ENCODE assay signal across 1 cellular context in genomic region chr7:29588900-29589696, GRCh38.
TF ChIP-seq lines count a peak whose summit lies in the region.

No MANE protein-coding gene starts in this region.

TF ChIP-seq in GM23338, 12 proteins besides CTCF, POLR2A, EP300 and RAD21 (continued from another document):
- TF ChIP-seq, protein P1, sequence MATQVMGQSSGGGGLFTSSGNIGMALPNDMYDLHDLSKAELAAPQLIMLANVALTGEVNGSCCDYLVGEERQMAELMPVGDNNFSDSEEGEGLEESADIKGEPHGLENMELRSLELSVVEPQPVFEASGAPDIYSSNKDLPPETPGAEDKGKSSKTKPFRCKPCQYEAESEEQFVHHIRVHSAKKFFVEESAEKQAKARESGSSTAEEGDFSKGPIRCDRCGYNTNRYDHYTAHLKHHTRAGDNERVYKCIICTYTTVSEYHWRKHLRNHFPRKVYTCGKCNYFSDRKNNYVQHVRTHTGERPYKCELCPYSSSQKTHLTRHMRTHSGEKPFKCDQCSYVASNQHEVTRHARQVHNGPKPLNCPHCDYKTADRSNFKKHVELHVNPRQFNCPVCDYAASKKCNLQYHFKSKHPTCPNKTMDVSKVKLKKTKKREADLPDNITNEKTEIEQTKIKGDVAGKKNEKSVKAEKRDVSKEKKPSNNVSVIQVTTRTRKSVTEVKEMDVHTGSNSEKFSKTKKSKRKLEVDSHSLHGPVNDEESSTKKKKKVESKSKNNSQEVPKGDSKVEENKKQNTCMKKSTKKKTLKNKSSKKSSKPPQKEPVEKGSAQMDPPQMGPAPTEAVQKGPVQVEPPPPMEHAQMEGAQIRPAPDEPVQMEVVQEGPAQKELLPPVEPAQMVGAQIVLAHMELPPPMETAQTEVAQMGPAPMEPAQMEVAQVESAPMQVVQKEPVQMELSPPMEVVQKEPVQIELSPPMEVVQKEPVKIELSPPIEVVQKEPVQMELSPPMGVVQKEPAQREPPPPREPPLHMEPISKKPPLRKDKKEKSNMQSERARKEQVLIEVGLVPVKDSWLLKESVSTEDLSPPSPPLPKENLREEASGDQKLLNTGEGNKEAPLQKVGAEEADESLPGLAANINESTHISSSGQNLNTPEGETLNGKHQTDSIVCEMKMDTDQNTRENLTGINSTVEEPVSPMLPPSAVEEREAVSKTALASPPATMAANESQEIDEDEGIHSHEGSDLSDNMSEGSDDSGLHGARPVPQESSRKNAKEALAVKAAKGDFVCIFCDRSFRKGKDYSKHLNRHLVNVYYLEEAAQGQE (IDR thresholded peaks at IDR 0.05; ENCODE audit: unreplicated experiment) = no peak
- TF ChIP-seq NANOG (IDR thresholded peaks at IDR 0.05; ENCODE audit: borderline replicate concordance) (no peak), STAT1 (IDR thresholded peaks at IDR 0.05; ENCODE audit: unreplicated experiment) (no peak), EZH2 (IDR thresholded peaks at IDR 0.05; ENCODE audit: low read depth, unreplicated experiment) (no peak), JUNB (IDR thresholded peaks at IDR 0.05; ENCODE audit: unreplicated experiment) (no peak), ZNF114 (CRISPR knock-in tag; IDR thresholded peaks at IDR 0.05) (no peak), EZH2phosphoT487 (IDR thresholded peaks at IDR 0.05; ENCODE audit: unreplicated experiment) (no peak), POLR2AphosphoS5 (IDR thresholded peaks at IDR 0.05; ENCODE audit: low read depth) (no peak)
- TF ChIP-seq, protein P2, sequence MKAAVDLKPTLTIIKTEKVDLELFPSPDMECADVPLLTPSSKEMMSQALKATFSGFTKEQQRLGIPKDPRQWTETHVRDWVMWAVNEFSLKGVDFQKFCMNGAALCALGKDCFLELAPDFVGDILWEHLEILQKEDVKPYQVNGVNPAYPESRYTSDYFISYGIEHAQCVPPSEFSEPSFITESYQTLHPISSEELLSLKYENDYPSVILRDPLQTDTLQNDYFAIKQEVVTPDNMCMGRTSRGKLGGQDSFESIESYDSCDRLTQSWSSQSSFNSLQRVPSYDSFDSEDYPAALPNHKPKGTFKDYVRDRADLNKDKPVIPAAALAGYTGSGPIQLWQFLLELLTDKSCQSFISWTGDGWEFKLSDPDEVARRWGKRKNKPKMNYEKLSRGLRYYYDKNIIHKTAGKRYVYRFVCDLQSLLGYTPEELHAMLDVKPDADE (IDR thresholded peaks at IDR 0.05) = no peak
